ENCODE assay signal across 16 cellular contexts in genomic region chr7:729154-730000, GRCh38. TPM values are rescaled to one million over a fixed set of nuclear protein-coding genes. Genes with fewer than 3 reads are reported as not detected.
DNase-seq lines count a peak whose midpoint lies in the region; ATAC-seq and TF ChIP-seq lines count a peak whose summit lies in the region.
"Had no signal": no experiment of that assay in that cellular context is flagged by ENCODE, and none has a peak within 500 bp of the region (broad histone marks: within the 10 kb centered on the region; RNA-seq: fewer than 3 reads in every experiment).

No MANE protein-coding gene starts in this region.

- H3K27ac Mint-ChIP-seq in activated CD4-positive, alpha-beta memory T cell treated with anti-CD3 and anti-CD28 coated beads, Interleukin-2, amount 10 ng/mL, durations not matched to agents 7 days and 5 days: no peak overlapping the region
- H3K27ac Mint-ChIP-seq in activated CD4-positive, alpha-beta memory T cell treated with anti-CD3 and anti-CD28 coated beads for 36 hours: no peak overlapping the region
- no peak overlapping the region for H3K27ac Mint-ChIP-seq in central memory CD8-positive, alpha-beta T cell (ENCODE audit: low read depth)
- H3K27ac Mint-ChIP-seq in stimulated activated memory B cell treated with anti-CD40 and anti-IgM and Interleukin-4, amounts not matched to agents 10 μg/mL and 1 μg/mL and 100 μg/mL, for 72 hours: no peak overlapping the region
- no peak overlapping the region; the same call in 1 of the 2 replicates for H3K27ac Mint-ChIP-seq in HFFc6
- H3K27ac Mint-ChIP-seq: activated CD8-positive, alpha-beta memory T cell treated with anti-CD3 and anti-CD28 coated beads, Interleukin-2, amount 10 ng/mL, durations not matched to agents 7 days and 5 days had no signal

- CTCF ChIA-PET in activated CD4-positive, alpha-beta memory T cell treated with anti-CD3 and anti-CD28 coated beads, Interleukin-2, amount 10 ng/mL, durations not matched to agents 7 days and 5 days (lab: Charles Lee): interaction anchor here (0.6 kb wide), 1 partner anchor 178 kb away, joined by 3 read pairs; no protein-coding TSS in a partner anchor
- CTCF ChIA-PET in activated CD4-positive, alpha-beta memory T cell treated with anti-CD3 and anti-CD28 coated beads for 36 hours (lab: Charles Lee): no interaction called here

- TF ChIP-seq CTCF in ovary (IDR thresholded peaks at IDR 0.05) (no peak), HFFc6 (IDR thresholded peaks at IDR 0.05) (no peak)

- no peak for DNase-seq in activated CD4-positive, alpha-beta memory T cell treated with anti-CD3 and anti-CD28 coated beads, Interleukin-2, amount 10 ng/mL, durations not matched to agents 7 days and 5 days
- DNase-seq in activated CD4-positive, alpha-beta memory T cell treated with anti-CD3 and anti-CD28 coated beads for 36 hours: no peak
- DNase-seq in H7: peak; percentile 14
- DNase-seq in central memory CD8-positive, alpha-beta T cell (ENCODE audit: low spot score in 2 of 2): no peak
- DNase-seq in ovary: peak in 3 of 5 donors; percentile 14 to 31 (median 23)
- no peak for DNase-seq in D341Med (ENCODE audit: low spot score)
- no peak for DNase-seq in HFFc6
- DNase-seq: activated CD8-positive, alpha-beta memory T cell treated with anti-CD3 and anti-CD28 coated beads, Interleukin-2, amount 10 ng/mL, durations not matched to agents 7 days and 5 days; KBM-7; NCI-H1092; NCI-H2107; NCI-H774 had no signal

- WGBS in ovary, 3 donors: 86 to 88% (median 86%) methylated on average over 26 to 28 of the region's 28 CpGs

- H3K4me1 Mint-ChIP-seq in activated CD4-positive, alpha-beta memory T cell treated with anti-CD3 and anti-CD28 coated beads, Interleukin-2, amount 10 ng/mL, durations not matched to agents 7 days and 5 days: peaks cover 27% of the 10 kb centered on the region
- H3K4me1 Mint-ChIP-seq in activated CD4-positive, alpha-beta memory T cell treated with anti-CD3 and anti-CD28 coated beads for 36 hours (ENCODE audit: low read depth): peaks cover 27% of the 10 kb centered on the region
- H3K4me1 Mint-ChIP-seq in central memory CD8-positive, alpha-beta T cell: peaks cover 29% of the 10 kb centered on the region
- H3K4me1 Mint-ChIP-seq in stimulated activated memory B cell treated with anti-CD40 and anti-IgM and Interleukin-4, amounts not matched to agents 10 μg/mL and 1 μg/mL and 100 μg/mL, for 72 hours: peaks cover 30% of the 10 kb centered on the region
- peaks cover 30% of the 10 kb centered on the region for H3K4me1 Mint-ChIP-seq in HFFc6 (ENCODE audit: low read depth)

- intact Hi-C loops in activated CD4-positive, alpha-beta memory T cell treated with anti-CD3 and anti-CD28 coated beads for 36 hours (cut with micrococcal nuclease): loop anchor here (5.0 kb wide), 2 partner anchors 147 to 207 kb away; no protein-coding TSS in a partner anchor
- intact Hi-C loops in ovary (cut with DNase I): loop anchor here in 1 of 4 donors (5.0 kb wide), 1 partner anchor 487 kb away; no protein-coding TSS in a partner anchor

- peak overlapping the region; percentile 24 for H3K4me3 Mint-ChIP-seq in activated CD4-positive, alpha-beta memory T cell treated with anti-CD3 and anti-CD28 coated beads, Interleukin-2, amount 10 ng/mL, durations not matched to agents 7 days and 5 days
- no peak overlapping the region for H3K4me3 Mint-ChIP-seq in activated CD4-positive, alpha-beta memory T cell treated with anti-CD3 and anti-CD28 coated beads for 36 hours
- peak overlapping the region; percentile 77 for H3K4me3 Mint-ChIP-seq in central memory CD8-positive, alpha-beta T cell
- no peak overlapping the region for H3K4me3 Mint-ChIP-seq in stimulated activated memory B cell treated with anti-CD40 and anti-IgM and Interleukin-4, amounts not matched to agents 10 μg/mL and 1 μg/mL and 100 μg/mL, for 72 hours
- no peak overlapping the region for H3K4me3 Mint-ChIP-seq in HFFc6

- H3K4me3 ChIP-seq in H7 (ENCODE audit: insufficient read depth, low read depth, low read length) (no peak overlapping the region), ovary (no peak overlapping the region)
- H3K4me3 ChIP-seq: A549, adrenal gland had no signal

- no peaks in the 10 kb centered on the region for H3K9me3 ChIP-seq in ovary
- H3K9me3 ChIP-seq: adrenal gland had no signal

- no peak for ATAC-seq in central memory CD8-positive, alpha-beta T cell (replicated peaks; ENCODE audit: extremely low read depth, poor library complexity, severe bottlenecking)
- ATAC-seq in stimulated activated memory B cell treated with anti-CD40 and anti-IgM and Interleukin-4, amounts not matched to agents 10 μg/mL and 1 μg/mL and 100 μg/mL, for 72 hours: no peak
- ATAC-seq: A549; activated CD8-positive, alpha-beta memory T cell treated with anti-CD3 and anti-CD28 coated beads, Interleukin-2, amount 10 ng/mL, durations not matched to agents 7 days and 5 days; Panc1 had no signal

- TF ChIP-seq EP300 in ovary (IDR thresholded peaks at IDR 0.05): no peak

- H3K27me3 ChIP-seq in H7 (ENCODE audit: control insufficient read depth, insufficient read depth, low read length) (no peaks in the 10 kb centered on the region), ovary (no peaks in the 10 kb centered on the region)
- H3K27me3 ChIP-seq: adrenal gland had no signal

- POLR2A ChIA-PET in activated CD4-positive, alpha-beta memory T cell treated with anti-CD3 and anti-CD28 coated beads, Interleukin-2, amount 10 ng/mL, durations not matched to agents 7 days and 5 days (lab: Charles Lee): interaction anchor here (0.9 to 1.3 kb wide), 2 partner anchors 112 to 146 kb away, joined by 3 read pairs; no protein-coding TSS in a partner anchor
- POLR2A ChIA-PET in activated CD4-positive, alpha-beta memory T cell treated with anti-CD3 and anti-CD28 coated beads for 36 hours (lab: Charles Lee): no interaction called here

- TF ChIP-seq POLR2A in ovary (IDR thresholded peaks at IDR 0.05): no peak

- H3K36me3 ChIP-seq in H7 (replicated peaks; ENCODE audit: control insufficient read depth, insufficient read depth, low read length) (peaks cover 10% of the 10 kb centered on the region), ovary (no peaks in the 10 kb centered on the region)
- H3K36me3 ChIP-seq: adrenal gland had no signal

- no peaks in the 10 kb centered on the region for H3K27me3 Mint-ChIP-seq in activated CD4-positive, alpha-beta memory T cell treated with anti-CD3 and anti-CD28 coated beads, Interleukin-2, amount 10 ng/mL, durations not matched to agents 7 days and 5 days
- H3K27me3 Mint-ChIP-seq in activated CD4-positive, alpha-beta memory T cell treated with anti-CD3 and anti-CD28 coated beads for 36 hours: no peaks in the 10 kb centered on the region
- H3K27me3 Mint-ChIP-seq in central memory CD8-positive, alpha-beta T cell: no peaks in the 10 kb centered on the region
- H3K27me3 Mint-ChIP-seq in stimulated activated memory B cell treated with anti-CD40 and anti-IgM and Interleukin-4, amounts not matched to agents 10 μg/mL and 1 μg/mL and 100 μg/mL, for 72 hours: no peaks in the 10 kb centered on the region
- no peaks in the 10 kb centered on the region; the same call in 1 of the 2 replicates for H3K27me3 Mint-ChIP-seq in HFFc6 (ENCODE audit: insufficient read depth)
- H3K27me3 Mint-ChIP-seq: activated CD8-positive, alpha-beta memory T cell treated with anti-CD3 and anti-CD28 coated beads, Interleukin-2, amount 10 ng/mL, durations not matched to agents 7 days and 5 days had no signal

- no peak overlapping the region for H3K27ac ChIP-seq in ovary
- H3K27ac ChIP-seq: adrenal gland had no signal

- H3K9me3 Mint-ChIP-seq in activated CD4-positive, alpha-beta memory T cell treated with anti-CD3 and anti-CD28 coated beads, Interleukin-2, amount 10 ng/mL, durations not matched to agents 7 days and 5 days: no peaks in the 10 kb centered on the region
- H3K9me3 Mint-ChIP-seq in activated CD4-positive, alpha-beta memory T cell treated with anti-CD3 and anti-CD28 coated beads for 36 hours: peaks cover 5% of the 10 kb centered on the region
- no peaks in the 10 kb centered on the region for H3K9me3 Mint-ChIP-seq in central memory CD8-positive, alpha-beta T cell
- H3K9me3 Mint-ChIP-seq in stimulated activated memory B cell treated with anti-CD40 and anti-IgM and Interleukin-4, amounts not matched to agents 10 μg/mL and 1 μg/mL and 100 μg/mL, for 72 hours: peaks cover 5% of the 10 kb centered on the region
- H3K9me3 Mint-ChIP-seq in HFFc6: peaks cover 12% of the 10 kb centered on the region

- peaks cover 36% of the 10 kb centered on the region for H3K36me3 Mint-ChIP-seq in activated CD4-positive, alpha-beta memory T cell treated with anti-CD3 and anti-CD28 coated beads, Interleukin-2, amount 10 ng/mL, durations not matched to agents 7 days and 5 days (ENCODE audit: low read depth)
- H3K36me3 Mint-ChIP-seq in activated CD4-positive, alpha-beta memory T cell treated with anti-CD3 and anti-CD28 coated beads for 36 hours: peaks cover 30% of the 10 kb centered on the region
- peaks cover 11% of the 10 kb centered on the region for H3K36me3 Mint-ChIP-seq in central memory CD8-positive, alpha-beta T cell (ENCODE audit: insufficient read depth)
- peaks cover 28% of the 10 kb centered on the region for H3K36me3 Mint-ChIP-seq in stimulated activated memory B cell treated with anti-CD40 and anti-IgM and Interleukin-4, amounts not matched to agents 10 μg/mL and 1 μg/mL and 100 μg/mL, for 72 hours
- H3K36me3 Mint-ChIP-seq in HFFc6 (ENCODE audit: low read depth): peaks cover 16% of the 10 kb centered on the region

- H3K4me1 ChIP-seq in ovary (ENCODE audit: insufficient read depth): peaks cover 13% of the 10 kb centered on the region

RNA-seq across cellular contexts. Expression of gene PRKAR1B, which starts 2.3 kb away (rescaled TPM):
- total RNA-seq in activated CD4-positive, alpha-beta memory T cell treated with anti-CD3 and anti-CD28 coated beads, Interleukin-2, amount 10 ng/mL, durations not matched to agents 7 days and 5 days: 10 to 100 TPM; 13.1 to 13.4 TPM
- total RNA-seq in activated CD4-positive, alpha-beta memory T cell treated with anti-CD3 and anti-CD28 coated beads for 36 hours: 10 to 100 TPM; 28.0 to 28.2 TPM
- total RNA-seq in H7 (2014; rRNA removed; shearing (Covaris generic)): 32.4 and 32.8 TPM in 2 replicates
- 10 to 100 TPM; 14.3 to 49.0 (median 42.9) TPM for total RNA-seq in ovary
- 10 to 100 TPM; 22.6 to 34.0 TPM for polyA plus RNA-seq in ovary
- 10 to 100 TPM; 15.5 to 22.7 (median 17.1) TPM for total RNA-seq in HFFc6 (2021; fragmentation: NEBNext Ultra II Directional; extraction: Animal tissue kit (Norgen Biotek cat#: 25700))

RNA-seq across cellular contexts. Expression of gene DNAAF5, which starts 2.9 kb away (rescaled TPM):
- total RNA-seq in activated CD4-positive, alpha-beta memory T cell treated with anti-CD3 and anti-CD28 coated beads, Interleukin-2, amount 10 ng/mL, durations not matched to agents 7 days and 5 days: 10 to 100 TPM; 16.8 to 19.7 TPM
- 10 to 100 TPM; 26.8 to 29.5 TPM for total RNA-seq in activated CD4-positive, alpha-beta memory T cell treated with anti-CD3 and anti-CD28 coated beads for 36 hours
- 82.5 and 101 TPM in 2 replicates for total RNA-seq in H7 (2014; rRNA removed; shearing (Covaris generic))
- 10 to 100 TPM; 16.3 to 41.0 (median 26.0) TPM for total RNA-seq in ovary
- polyA plus RNA-seq in ovary: 10 to 100 TPM; 12.9 to 14.7 TPM
- 10 to 100 TPM; 25.4 to 33.0 (median 27.5) TPM for total RNA-seq in HFFc6 (2021; fragmentation: NEBNext Ultra II Directional; extraction: Animal tissue kit (Norgen Biotek cat#: 25700))

Comparison
In these comparisons a context has a peak if more than half of its experiments do, and no peak if none do; other contexts are left out.
1. H3K4me3 Mint-ChIP-seq: peak in activated CD4-positive, alpha-beta memory T cell treated with anti-CD3 and anti-CD28 coated beads, Interleukin-2, amount 10 ng/mL, durations not matched to agents 7 days and 5 days (single experiment) and central memory CD8-positive, alpha-beta T cell (single experiment); none in activated CD4-positive, alpha-beta memory T cell treated with anti-CD3 and anti-CD28 coated beads for 36 hours (single experiment), stimulated activated memory B cell treated with anti-CD40 and anti-IgM and Interleukin-4, amounts not matched to agents 10 μg/mL and 1 μg/mL and 100 μg/mL, for 72 hours (single experiment) and HFFc6 (single experiment).
2. DNase-seq: peak in H7 (single experiment) and ovary (3 of 5); none in activated CD4-positive, alpha-beta memory T cell treated with anti-CD3 and anti-CD28 coated beads, Interleukin-2, amount 10 ng/mL, durations not matched to agents 7 days and 5 days (single experiment), activated CD4-positive, alpha-beta memory T cell treated with anti-CD3 and anti-CD28 coated beads for 36 hours (single experiment), central memory CD8-positive, alpha-beta T cell (0 of 2), D341Med (single experiment) and HFFc6 (single experiment).